1 cellular context compared by ENCODE assay signal in the genomic region with DNA sequence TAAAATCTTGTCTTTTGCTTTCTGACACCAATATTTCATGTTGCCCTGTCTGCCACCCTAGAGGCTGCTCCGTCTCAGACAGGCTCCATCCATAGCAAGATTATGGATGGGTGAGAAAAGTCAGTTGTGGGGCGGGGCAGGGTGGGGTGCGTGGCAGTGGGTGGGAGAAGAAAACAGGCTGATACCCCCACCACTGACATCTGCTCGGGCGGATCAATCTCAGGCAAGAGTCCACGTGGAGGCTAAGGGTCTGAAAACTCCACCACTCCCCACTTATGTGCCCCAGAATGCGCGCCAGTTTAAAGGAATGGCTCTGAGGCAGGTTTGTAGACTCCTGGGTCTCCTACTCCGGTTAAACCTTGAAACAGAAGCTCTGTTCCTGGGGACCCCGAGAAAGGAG.
TF ChIP-seq lines count a peak whose summit lies in the region.

No MANE protein-coding gene starts in this region.

TF ChIP-seq in A549, 52 proteins besides CTCF, POLR2A, EP300 and RAD21 (continued from another document):
- TF ChIP-seq, protein P1, sequence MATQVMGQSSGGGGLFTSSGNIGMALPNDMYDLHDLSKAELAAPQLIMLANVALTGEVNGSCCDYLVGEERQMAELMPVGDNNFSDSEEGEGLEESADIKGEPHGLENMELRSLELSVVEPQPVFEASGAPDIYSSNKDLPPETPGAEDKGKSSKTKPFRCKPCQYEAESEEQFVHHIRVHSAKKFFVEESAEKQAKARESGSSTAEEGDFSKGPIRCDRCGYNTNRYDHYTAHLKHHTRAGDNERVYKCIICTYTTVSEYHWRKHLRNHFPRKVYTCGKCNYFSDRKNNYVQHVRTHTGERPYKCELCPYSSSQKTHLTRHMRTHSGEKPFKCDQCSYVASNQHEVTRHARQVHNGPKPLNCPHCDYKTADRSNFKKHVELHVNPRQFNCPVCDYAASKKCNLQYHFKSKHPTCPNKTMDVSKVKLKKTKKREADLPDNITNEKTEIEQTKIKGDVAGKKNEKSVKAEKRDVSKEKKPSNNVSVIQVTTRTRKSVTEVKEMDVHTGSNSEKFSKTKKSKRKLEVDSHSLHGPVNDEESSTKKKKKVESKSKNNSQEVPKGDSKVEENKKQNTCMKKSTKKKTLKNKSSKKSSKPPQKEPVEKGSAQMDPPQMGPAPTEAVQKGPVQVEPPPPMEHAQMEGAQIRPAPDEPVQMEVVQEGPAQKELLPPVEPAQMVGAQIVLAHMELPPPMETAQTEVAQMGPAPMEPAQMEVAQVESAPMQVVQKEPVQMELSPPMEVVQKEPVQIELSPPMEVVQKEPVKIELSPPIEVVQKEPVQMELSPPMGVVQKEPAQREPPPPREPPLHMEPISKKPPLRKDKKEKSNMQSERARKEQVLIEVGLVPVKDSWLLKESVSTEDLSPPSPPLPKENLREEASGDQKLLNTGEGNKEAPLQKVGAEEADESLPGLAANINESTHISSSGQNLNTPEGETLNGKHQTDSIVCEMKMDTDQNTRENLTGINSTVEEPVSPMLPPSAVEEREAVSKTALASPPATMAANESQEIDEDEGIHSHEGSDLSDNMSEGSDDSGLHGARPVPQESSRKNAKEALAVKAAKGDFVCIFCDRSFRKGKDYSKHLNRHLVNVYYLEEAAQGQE (IDR thresholded peaks at IDR 0.05): no peak
- TF ChIP-seq, protein P2, sequence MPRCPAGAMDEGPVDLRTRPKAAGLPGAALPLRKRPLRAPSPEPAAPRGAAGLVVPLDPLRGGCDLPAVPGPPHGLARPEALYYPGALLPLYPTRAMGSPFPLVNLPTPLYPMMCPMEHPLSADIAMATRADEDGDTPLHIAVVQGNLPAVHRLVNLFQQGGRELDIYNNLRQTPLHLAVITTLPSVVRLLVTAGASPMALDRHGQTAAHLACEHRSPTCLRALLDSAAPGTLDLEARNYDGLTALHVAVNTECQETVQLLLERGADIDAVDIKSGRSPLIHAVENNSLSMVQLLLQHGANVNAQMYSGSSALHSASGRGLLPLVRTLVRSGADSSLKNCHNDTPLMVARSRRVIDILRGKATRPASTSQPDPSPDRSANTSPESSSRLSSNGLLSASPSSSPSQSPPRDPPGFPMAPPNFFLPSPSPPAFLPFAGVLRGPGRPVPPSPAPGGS (IDR thresholded peaks at IDR 0.05): no peak
- TF ChIP-seq KDM1A (IDR thresholded peaks at IDR 0.05; ENCODE audit: low read depth): no peak
- TF ChIP-seq FOSB (CRISPR knock-in tag; IDR thresholded peaks at IDR 0.05): no peak
- TF ChIP-seq, protein P3, sequence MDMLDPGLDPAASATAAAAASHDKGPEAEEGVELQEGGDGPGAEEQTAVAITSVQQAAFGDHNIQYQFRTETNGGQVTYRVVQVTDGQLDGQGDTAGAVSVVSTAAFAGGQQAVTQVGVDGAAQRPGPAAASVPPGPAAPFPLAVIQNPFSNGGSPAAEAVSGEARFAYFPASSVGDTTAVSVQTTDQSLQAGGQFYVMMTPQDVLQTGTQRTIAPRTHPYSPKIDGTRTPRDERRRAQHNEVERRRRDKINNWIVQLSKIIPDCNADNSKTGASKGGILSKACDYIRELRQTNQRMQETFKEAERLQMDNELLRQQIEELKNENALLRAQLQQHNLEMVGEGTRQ (IDR thresholded peaks at IDR 0.05): no peak
- no peak for TF ChIP-seq NPAS2 (CRISPR knock-in tag; IDR thresholded peaks at IDR 0.05; ENCODE audit: borderline replicate concordance)
- TF ChIP-seq ZC3H11A (IDR thresholded peaks at IDR 0.05): no peak
- no peak for TF ChIP-seq EHMT2 (IDR thresholded peaks at IDR 0.05; ENCODE audit: low read depth)
- TF ChIP-seq SREBF2 (IDR thresholded peaks at IDR 0.05): no peak
- no peak for TF ChIP-seq TP53 (CRISPR knock-in tag; IDR thresholded peaks at IDR 0.05)
